ENCODE assay signal across 8 cellular contexts in genomic region chr5:176610430-176610763, GRCh38. TPM values are rescaled to one million over a fixed set of nuclear protein-coding genes. Genes with fewer than 3 reads are reported as not detected.
DNase-seq lines count a peak whose midpoint lies in the region; ATAC-seq, FAIRE-seq and TF ChIP-seq lines count a peak whose summit lies in the region.

No MANE protein-coding gene starts in this region.

- BruUV-seq in endothelial cell of umbilical vein (replicated peaks; lab: Mats Ljungman, UMichigan) = no TSS peak

- H3K36me3 ChIP-seq in ACC112 (ENCODE audit: insufficient read depth, low read length) = no peaks in the 10 kb centered on the region
- H3K36me3 ChIP-seq in endothelial cell of umbilical vein (ENCODE audit: control insufficient read depth in 2 of 2, extremely low read depth in 1 of 2, insufficient read depth in 2 of 2, low read length in 2 of 2) = no peaks in the 10 kb centered on the region
- no peaks in the 10 kb centered on the region for H3K36me3 ChIP-seq in rectal smooth muscle tissue (ENCODE audit: control insufficient read depth, insufficient read depth, low read length)

- H4K20me1 ChIP-seq in endothelial cell of umbilical vein (replicated peaks; ENCODE audit: control insufficient read depth, extremely low read depth, insufficient read depth, low read length) = no peaks in the 10 kb centered on the region

- CTCF ChIA-PET in endothelial cell of umbilical vein (lab: Charles Lee) = no interaction called here

- peak; percentile 46 for DNase-seq in NCI-H2227 treated with DMSO at 0.1 percent for 48 hours (lab: John Stamatoyannopoulos, UW)
- DNase-seq in endothelial cell of umbilical vein (ENCODE audit: low read depth, low spot score) = no peak
- DNase-seq in stimulated activated naive CD4-positive, alpha-beta T cell treated with Interleukin-2 at 50 U/mL for 16 hours (lab: John Stamatoyannopoulos, UW) = no peak

- peak overlapping the region; percentile 65 for H3K4me2 ChIP-seq in endothelial cell of umbilical vein (ENCODE audit: insufficient read depth, low read length)

- intact Hi-C loops in endothelial cell of umbilical vein (cut with micrococcal nuclease) = loop anchor here (10.0 kb wide), 1 partner anchor 166 kb away; the partner anchor contains the start of gene FAF2

- H3K27ac ChIP-seq in ACC112 (ENCODE audit: low read depth, low read length) = no peak overlapping the region
- H3K27ac ChIP-seq in endothelial cell of umbilical vein (ENCODE audit: insufficient read depth, low read depth, low read length) = no peak overlapping the region
- no peak overlapping the region for H3K27ac ChIP-seq in rectal smooth muscle tissue (ENCODE audit: low read depth, low read length)

- peak overlapping the region; percentile 40 for H3K9ac ChIP-seq in endothelial cell of umbilical vein (replicated peaks; ENCODE audit: extremely low read depth, insufficient read depth, low read length)
- H3K9ac ChIP-seq in rectal smooth muscle tissue (ENCODE audit: low read length) = no peak overlapping the region

- H3K4me3 ChIP-seq in ACC112 (ENCODE audit: low read depth, low read length) = peak overlapping the region; percentile 80
- peak overlapping the region; percentile 18 to 63 (median 47) for H3K4me3 ChIP-seq in endothelial cell of umbilical vein (replicated peaks in 1 of 3; ENCODE audit: insufficient read depth in 1 of 3, low read depth in 1 of 3, low read length in 3 of 3)
- peak overlapping the region; percentile 52 for H3K4me3 ChIP-seq in rectal smooth muscle tissue (ENCODE audit: low read length)

- TF ChIP-seq CTCF in endothelial cell of umbilical vein (IDR thresholded peaks at IDR 0.05; ENCODE audit: extremely low read depth in 1 of 2, insufficient read depth in 1 of 2, low read depth in 1 of 2, low read length in 2 of 2) = no peak

- no peak for FAIRE-seq in endothelial cell of umbilical vein (lab: Jason Lieb, UNC)

- H3K4me1 ChIP-seq in ACC112 (ENCODE audit: control insufficient read depth, insufficient read depth, low read length, unreplicated experiment) (peaks cover 20% of the 10 kb centered on the region), endothelial cell of umbilical vein (ENCODE audit: control insufficient read depth, extremely low read depth, insufficient read depth, low read length) (peaks cover 9% of the 10 kb centered on the region), rectal smooth muscle tissue (ENCODE audit: control insufficient read depth, insufficient read depth, low read length) (no peaks in the 10 kb centered on the region)

- H3K9me3 ChIP-seq in endothelial cell of umbilical vein (replicated peaks; ENCODE audit: control insufficient read depth, insufficient read depth, low read length) = no peaks in the 10 kb centered on the region

- no peaks in the 10 kb centered on the region for H3K79me2 ChIP-seq in ACC112 (ENCODE audit: control insufficient read depth, insufficient read depth, low read length, unreplicated experiment)
- no peaks in the 10 kb centered on the region for H3K79me2 ChIP-seq in endothelial cell of umbilical vein (ENCODE audit: control insufficient read depth, insufficient read depth, low read length)

- dilution Hi-C loops in endothelial cell of umbilical vein (cut with MboI; ENCODE audit: extremely low pct_ligation_motif_present, low sequenced_read_pairs) = no loop called here

- peak; percentile 15 for ATAC-seq in GM19438 (IDR thresholded peaks at IDR 0.05; ENCODE audit: low read depth, unreplicated experiment)
- ATAC-seq in HG03196 (IDR thresholded peaks at IDR 0.05; ENCODE audit: unreplicated experiment) = no peak
- no peak for ATAC-seq in GM18909 (IDR thresholded peaks at IDR 0.05; ENCODE audit: poor library complexity, unreplicated experiment)

- H2AFZ ChIP-seq in ACC112 (ENCODE audit: low read length, unreplicated experiment) (peak overlapping the region; percentile 79), endothelial cell of umbilical vein (ENCODE audit: low read depth, low read length) (peak overlapping the region; percentile 86)

- TF ChIP-seq POLR2A in endothelial cell of umbilical vein (IDR thresholded peaks at IDR 0.05; ENCODE audit: low read depth, low read length) = no peak

- POLR2A ChIA-PET in endothelial cell of umbilical vein (lab: Charles Lee) = no interaction called here

- H3K9me1 ChIP-seq in endothelial cell of umbilical vein (replicated peaks; ENCODE audit: control insufficient read depth, extremely low read depth, insufficient read depth, low read length) = no peaks in the 10 kb centered on the region

- H3K27me3 ChIP-seq in ACC112 (ENCODE audit: insufficient read depth, low read length) (no peaks in the 10 kb centered on the region), endothelial cell of umbilical vein (ENCODE audit: control insufficient read depth in 2 of 2, insufficient read depth in 2 of 2, low read length in 2 of 2) (no peaks in the 10 kb centered on the region), rectal smooth muscle tissue (ENCODE audit: control insufficient read depth, insufficient read depth, low read length) (peaks cover 13% of the 10 kb centered on the region)

TF ChIP-seq in endothelial cell of umbilical vein, 7 proteins besides CTCF, POLR2A, EP300 and RAD21:
- TF ChIP-seq FOS (IDR thresholded peaks at IDR 0.05; ENCODE audit: borderline replicate concordance, insufficient read depth, low read length) (no peak), POLR2AphosphoS5 (IDR thresholded peaks at IDR 0.05; ENCODE audit: insufficient read depth, low read depth, low read length) (no peak), MAX (IDR thresholded peaks at IDR 0.05; ENCODE audit: insufficient read depth, insufficient read length) (no peak), MYC (IDR thresholded peaks at IDR 0.05; ENCODE audit: low read depth, low read length) (no peak), GATA2 (IDR thresholded peaks at IDR 0.05; ENCODE audit: insufficient read depth, insufficient read length, low read depth, low read length) (no peak), JUN (IDR thresholded peaks at IDR 0.05; ENCODE audit: borderline replicate concordance, insufficient read depth, insufficient read length, low read depth) (no peak), EZH2 (IDR thresholded peaks at IDR 0.05; ENCODE audit: borderline replicate concordance, low read depth, low read length, severe bottlenecking) (no peak)

RNA-seq across cellular contexts. Expression of gene GPRIN1, which starts 0.4 kb away (rescaled TPM):
- 9.3 and 10.4 TPM in 2 replicates for total RNA-seq in endothelial cell of umbilical vein
- polyA plus RNA-seq in endothelial cell of umbilical vein = 2.4 and 2.6 TPM in 2 replicates
- polyA plus RNA-seq in endothelial cell of umbilical vein (2011; cell fraction: cytosol; rRNA removed) = 3.2 and 4.2 TPM in 2 replicates
- 2.6 and 3.1 TPM in 2 replicates for polyA plus RNA-seq in endothelial cell of umbilical vein (2011; cell fraction: nucleus; rRNA removed)
- polyA plus RNA-seq in endothelial cell of umbilical vein (2012) = 6.2 TPM in 2 replicates
- polyA minus RNA-seq in endothelial cell of umbilical vein = 2.7 and 3.4 TPM in 2 replicates
- 4.4 TPM for polyA minus RNA-seq in endothelial cell of umbilical vein (2011; cell fraction: cytosol; rRNA and poly(A)+ RNA removed)
- 1.8 and 2.9 TPM in 2 replicates for polyA minus RNA-seq in endothelial cell of umbilical vein (2011; cell fraction: nucleus; rRNA and poly(A)+ RNA removed)

RNA-seq across cellular contexts. Expression of gene SNCB, which starts 19.9 kb away (rescaled TPM):
- not detected in 2 replicates for total RNA-seq in endothelial cell of umbilical vein
- 0.08 TPM in 1 of 2 replicates, not detected in the other for polyA plus RNA-seq in endothelial cell of umbilical vein
- polyA plus RNA-seq in endothelial cell of umbilical vein (2011; cell fraction: cytosol; rRNA removed) = 0.07 TPM in 1 of 2 replicates, not detected in the other
- polyA plus RNA-seq in endothelial cell of umbilical vein (2011; cell fraction: nucleus; rRNA removed) = 0.12 TPM in 1 of 2 replicates, not detected in the other
- not detected in 2 replicates for polyA plus RNA-seq in endothelial cell of umbilical vein (2012)
- not detected in 2 replicates for polyA minus RNA-seq in endothelial cell of umbilical vein
- polyA minus RNA-seq in endothelial cell of umbilical vein (2011; cell fraction: cytosol; rRNA and poly(A)+ RNA removed) = not detected
- not detected in 2 replicates for polyA minus RNA-seq in endothelial cell of umbilical vein (2011; cell fraction: nucleus; rRNA and poly(A)+ RNA removed)

RNA-seq across cellular contexts. Expression of gene EIF4E1B, which starts 20.1 kb away (rescaled TPM):
- not detected in 2 replicates for total RNA-seq in endothelial cell of umbilical vein
- polyA plus RNA-seq in endothelial cell of umbilical vein = not detected in 2 replicates
- polyA plus RNA-seq in endothelial cell of umbilical vein (2011; cell fraction: cytosol; rRNA removed) = not detected in 2 replicates
- polyA plus RNA-seq in endothelial cell of umbilical vein (2011; cell fraction: nucleus; rRNA removed) = not detected in 2 replicates
- polyA plus RNA-seq in endothelial cell of umbilical vein (2012) = not detected in 2 replicates
- not detected in 2 replicates for polyA minus RNA-seq in endothelial cell of umbilical vein
- not detected for polyA minus RNA-seq in endothelial cell of umbilical vein (2011; cell fraction: cytosol; rRNA and poly(A)+ RNA removed)
- polyA minus RNA-seq in endothelial cell of umbilical vein (2011; cell fraction: nucleus; rRNA and poly(A)+ RNA removed) = not detected in 2 replicates

RNA-seq across cellular contexts. Expression of gene TSPAN17, which starts 36.9 kb away (rescaled TPM):
- 55.9 and 57.0 TPM in 2 replicates for total RNA-seq in endothelial cell of umbilical vein
- 64.1 and 73.3 TPM in 2 replicates for polyA plus RNA-seq in endothelial cell of umbilical vein
- 45.0 and 54.0 TPM in 2 replicates for polyA plus RNA-seq in endothelial cell of umbilical vein (2011; cell fraction: cytosol; rRNA removed)
- 85.7 and 95.0 TPM in 2 replicates for polyA plus RNA-seq in endothelial cell of umbilical vein (2011; cell fraction: nucleus; rRNA removed)
- 54.6 and 56.8 TPM in 2 replicates for polyA plus RNA-seq in endothelial cell of umbilical vein (2012)
- 91.1 and 94.5 TPM in 2 replicates for polyA minus RNA-seq in endothelial cell of umbilical vein
- polyA minus RNA-seq in endothelial cell of umbilical vein (2011; cell fraction: cytosol; rRNA and poly(A)+ RNA removed) = 12.0 TPM
- 30.8 and 33.2 TPM in 2 replicates for polyA minus RNA-seq in endothelial cell of umbilical vein (2011; cell fraction: nucleus; rRNA and poly(A)+ RNA removed)
